Comparison of ENCODE assay signal across 16 cellular contexts in genomic region chr14:103504991-103505565, GRCh38. TPM values are rescaled to one million over a fixed set of nuclear protein-coding genes. Genes with fewer than 3 reads are reported as not detected.
A peak's percentile ranks its signal among the peaks of the same experiment; 100 is the strongest.
DNase-seq lines count a peak whose midpoint lies in the region; ATAC-seq, FAIRE-seq and TF ChIP-seq lines count a peak whose summit lies in the region.
"Had no signal": no experiment of that assay in that cellular context is flagged by ENCODE, and none has a peak within 500 bp of the region (broad histone marks: within the 10 kb centered on the region; RNA-seq: fewer than 3 reads in every experiment).

No MANE protein-coding gene starts in this region.

- no peaks in the 10 kb centered on the region for H3K9me3 ChIP-seq in A549
- no peaks in the 10 kb centered on the region for H3K9me3 ChIP-seq in neuronal stem cell (replicated peaks in 1 of 2; ENCODE audit: control insufficient read depth in 2 of 2, insufficient read depth in 1 of 2, low read depth in 1 of 2, low read length in 2 of 2)
- H3K9me3 ChIP-seq: BLaER1 treated with 17β-estradiol and CSF1 and Interleukin-3, amounts not matched to agents 10 nM and 100 nM; colonic mucosa; neutrophil had no signal

- no peak for TF ChIP-seq EP300 in A549 (IDR thresholded peaks at IDR 0.05)

- no peak overlapping the region for H2BK120ac ChIP-seq in neuronal stem cell (ENCODE audit: low read depth, low read length)

- H4K91ac ChIP-seq in neuronal stem cell (ENCODE audit: low read depth, low read length, poor library complexity) = no peak overlapping the region

- no peak overlapping the region for H3K4ac ChIP-seq in neuronal stem cell (ENCODE audit: low read length)

- H3K4me3 ChIP-seq in A549 (no peak overlapping the region), neuronal stem cell (ENCODE audit: low read length in 2 of 2) (no peak overlapping the region)
- H3K4me3 ChIP-seq: BLaER1 treated with 17β-estradiol and CSF1 and Interleukin-3, amounts not matched to agents 10 nM and 100 nM; colonic mucosa had no signal

- no peak for TF ChIP-seq RAD21 in A549 (conservative IDR thresholded peaks at IDR 0.05 in 1 of 2, IDR thresholded peaks at IDR 0.05 in 1 of 2)

- DNase-seq in A549 (ENCODE audit: low read depth in 1 of 2, low spot score in 1 of 2) (peak in 1 of 2 experiments; percentile 21), GM13976 (ENCODE audit: low spot score) (peak; percentile 17), left lobe of liver (ENCODE audit: low spot score) (peak; percentile 34), COR-L47 (lab: John Stamatoyannopoulos, UW) (no peak), substantia nigra (lab: John Stamatoyannopoulos, UW) (no peak), neuronal stem cell (ENCODE audit: low spot score) (no peak)
- DNase-seq: activated effector memory CD4-positive, alpha-beta T cell treated with anti-CD3 and anti-CD28 coated beads, Interleukin-2, amount 50 U/mL, for 16 hours; colonic mucosa; foreskin melanocyte; NCI-H1436; NCI-H774 had no signal

- no peak for FAIRE-seq in A549 (lab: Jason Lieb, UNC)

- H3K27ac ChIP-seq in A549 (no peak overlapping the region), substantia nigra (ENCODE audit: low read depth, low read length, poor library complexity, severe bottlenecking) (no peak overlapping the region), neuronal stem cell (replicated peaks; ENCODE audit: low read length) (no peak overlapping the region)
- H3K27ac ChIP-seq: BLaER1 treated with 17β-estradiol and CSF1 and Interleukin-3, amounts not matched to agents 10 nM and 100 nM; colonic mucosa; neutrophil had no signal

- peaks cover 27% of the 10 kb centered on the region for H3K4me1 Mint-ChIP-seq in brain

- H2AK5ac ChIP-seq in neuronal stem cell (ENCODE audit: low read depth, low read length) = no peak overlapping the region

- TF ChIP-seq CTCF in A549 (IDR thresholded peaks at IDR 0.05) (no peak), GM13976 (IDR thresholded peaks at IDR 0.05; ENCODE audit: borderline replicate concordance, control extremely low read depth, extremely low read depth, insufficient read depth, missing control alignments) (no peak), brain (conservative IDR thresholded peaks at IDR 0.05) (no peak)

- no peaks in the 10 kb centered on the region for H3K27me3 Mint-ChIP-seq in brain

- H2BK5ac ChIP-seq in neuronal stem cell (ENCODE audit: low read length) = no peak overlapping the region

- H3K4me3 Mint-ChIP-seq in brain = no peak overlapping the region

- peaks cover 0 to 2% (median 0%) of the 10 kb centered on the region in 3 experiments for H3K27me3 ChIP-seq in neuronal stem cell (ENCODE audit: control insufficient read depth in 3 of 3, insufficient read depth in 3 of 3, low read depth in 1 of 3, low read length in 3 of 3)
- H3K27me3 ChIP-seq: BLaER1 treated with 17β-estradiol and CSF1 and Interleukin-3, amounts not matched to agents 10 nM and 100 nM; colonic mucosa; neutrophil had no signal

- H3K4me1 ChIP-seq in A549 = no peaks in the 10 kb centered on the region
- H3K4me1 ChIP-seq in neuronal stem cell (ENCODE audit: control insufficient read depth in 2 of 2, insufficient read depth in 1 of 2, low read depth in 1 of 2, low read length in 2 of 2) = peaks cover 0 to 2% of the 10 kb centered on the region in 2 donors
- H3K4me1 ChIP-seq: colonic mucosa had no signal

- WGBS in A549 (ENCODE audit: missing lambda C conversion rate) = 78% methylated on average over 8 of the region's 8 CpGs
- no CpG with 5 or more reads among the region's 8 CpGs for WGBS in neuronal stem cell (ENCODE audit: extremely low coverage in 2 of 2, insufficient read length in 2 of 2, insufficient replicate concordance in 1 of 2), 2 donors

- H3K36me3 ChIP-seq in neuronal stem cell (replicated peaks in 1 of 2; ENCODE audit: control insufficient read depth in 2 of 2, insufficient read depth in 2 of 2, low read length in 2 of 2) = peaks cover 42 to 91% of the 10 kb centered on the region in 2 donors

- H3K4me2 ChIP-seq in A549 (no peak overlapping the region), neuronal stem cell (ENCODE audit: insufficient read depth, low read length, poor library complexity, severe bottlenecking) (no peak overlapping the region)
- H3K4me2 ChIP-seq: BLaER1 treated with 17β-estradiol and CSF1 and Interleukin-3, amounts not matched to agents 10 nM and 100 nM had no signal

- POLR2A ChIA-PET in A549 (lab: Yijun Ruan, JAX) = interaction anchor here (0.5 kb wide), 1 partner anchor 429 kb away, joined by 3 read pairs; no protein-coding TSS in a partner anchor

- H3K9ac ChIP-seq in neuronal stem cell (ENCODE audit: low read depth, low read length, poor library complexity) = no peak overlapping the region

- no peak overlapping the region for H4K8ac ChIP-seq in neuronal stem cell (ENCODE audit: low read depth, low read length)

- no peak overlapping the region for H3K23ac ChIP-seq in neuronal stem cell (ENCODE audit: low read depth, low read length, poor library complexity)

- H3K79me1 ChIP-seq in neuronal stem cell (ENCODE audit: low read depth, low read length) = peaks cover 5% of the 10 kb centered on the region

- peak; percentile 70 to 77; a peak in 5 of 6 replicates for ATAC-seq in A549
- no peak for ATAC-seq in left lobe of liver
- ATAC-seq in GM19463 (IDR thresholded peaks at IDR 0.05; ENCODE audit: unreplicated experiment) = no peak
- ATAC-seq: activated CD4-positive, CD25-positive, alpha-beta regulatory T cell treated with anti-CD3 and anti-CD28 coated beads, Interleukin-2, amount 50 U/mL, for 24 hours had no signal

- no peak overlapping the region for H2AFZ ChIP-seq in neuronal stem cell (ENCODE audit: low read length)

- no peak overlapping the region for H3K18ac ChIP-seq in neuronal stem cell (ENCODE audit: low read length)

- peaks cover 62% of the 10 kb centered on the region for H3K36me3 Mint-ChIP-seq in brain

- CTCF ChIA-PET in A549 (lab: Yijun Ruan, JAX) = interaction anchor here (1.1 to 10.5 kb wide), 4 partner anchors 11 to 42 kb away, joined by 3 to 97 read pairs (median 14); partner anchors contain the start of gene CKB

- no peaks in the 10 kb centered on the region for H3K9me3 Mint-ChIP-seq in brain

- no peak overlapping the region for H2BK12ac ChIP-seq in neuronal stem cell (ENCODE audit: low read length)

- in situ Hi-C loops in GM13976 (cut with MboI; ENCODE audit: low sequenced_read_pairs, unreplicated experiment) = no loop called here

- no peak overlapping the region for H3K14ac ChIP-seq in neuronal stem cell (ENCODE audit: low read length)

- no peak overlapping the region for H2BK15ac ChIP-seq in neuronal stem cell (ENCODE audit: low read length)

- H3K27ac Mint-ChIP-seq in brain = peak overlapping the region in 3 of 5 experiments; percentile 21 to 52 (median 37)

- no peak for TF ChIP-seq POLR2A in A549 (IDR thresholded peaks at IDR 0.05; ENCODE audit: low read length)

TF ChIP-seq in A549, 52 proteins besides CTCF, POLR2A, EP300 and RAD21 (continues in another document):
- no peak for TF ChIP-seq CBX2 (IDR thresholded peaks at IDR 0.05; ENCODE audit: borderline replicate concordance, low read depth)
- TF ChIP-seq KDM5A (IDR thresholded peaks at IDR 0.05) = no peak
- TF ChIP-seq ZFP36 (IDR thresholded peaks at IDR 0.05; ENCODE audit: borderline replicate concordance, partially characterized antibody) = no peak
- no peak for TF ChIP-seq TP53 (CRISPR knock-in tag; IDR thresholded peaks at IDR 0.05)
- no peak for TF ChIP-seq HOXA7 (CRISPR knock-in tag; IDR thresholded peaks at IDR 0.05)
- TF ChIP-seq HES2 (IDR thresholded peaks at IDR 0.05) = no peak
- no peak for TF ChIP-seq JUN (IDR thresholded peaks at IDR 0.05)

RNA-seq across cellular contexts. Expression of gene CKB, which starts 17.6 kb away (rescaled TPM):
- 39.4 and 52.3 TPM in 2 replicates for polyA plus RNA-seq in A549 (2011; rRNA removed)
- 209 and 212 TPM in 2 replicates for polyA plus RNA-seq in A549 (2012; cell fraction: cytosol; rRNA removed)
- 253 and 407 TPM in 2 replicates for polyA plus RNA-seq in A549 (2012; cell fraction: nucleus; rRNA removed)
- 63.6 to 79.8 TPM (median 72.0 TPM) in 3 replicates for polyA plus RNA-seq in A549 (2017; fragmentation: RNase III; extraction: RNeasy Plus Mini Kit Qiagen cat#74134 plus additional on column Dnase treatment)
- 13.0 and 19.4 TPM in 2 replicates for polyA minus RNA-seq in A549 (2011; rRNA and poly(A)+ RNA removed)
- 2,462 TPM for polyA plus RNA-seq in brain (ENCODE audit: insufficient read depth, low read depth, low replicate concordance)
- total RNA-seq in left lobe of liver = 10.2 TPM
- 418 TPM for polyA plus RNA-seq in neuronal stem cell (2013, experiment 1 of 2)
- polyA plus RNA-seq in neuronal stem cell (2013, experiment 2 of 2) = 412 TPM

RNA-seq across cellular contexts. Expression of gene TRMT61A, which starts 23.9 kb away (rescaled TPM):
- polyA plus RNA-seq in A549 (2011; rRNA removed) (8.3 TPM in 2 replicates), A549 (2017; fragmentation: RNase III; extraction: RNeasy Plus Mini Kit Qiagen cat#74134 plus additional on column Dnase treatment) (19.3 to 20.5 TPM (median 19.4 TPM) in 3 replicates), brain (ENCODE audit: insufficient read depth, low read depth, low replicate concordance) (17.1 TPM)
- polyA plus RNA-seq in A549 (2012; cell fraction: cytosol; rRNA removed) = 27.2 and 40.2 TPM in 2 replicates
- polyA plus RNA-seq in A549 (2012; cell fraction: nucleus; rRNA removed) = 56.6 and 72.3 TPM in 2 replicates
- 7.1 and 8.4 TPM in 2 replicates for polyA minus RNA-seq in A549 (2011; rRNA and poly(A)+ RNA removed)
- 6.0 TPM for total RNA-seq in left lobe of liver
- 2.1 TPM for polyA plus RNA-seq in neuronal stem cell (2013, experiment 1 of 2)
- 2.2 TPM for polyA plus RNA-seq in neuronal stem cell (2013, experiment 2 of 2)

RNA-seq across cellular contexts. Expression of gene BAG5, which starts 57.4 kb away (rescaled TPM):
- polyA plus RNA-seq in A549 (2011; rRNA removed) (20.4 and 20.8 TPM in 2 replicates), A549 (2017; fragmentation: RNase III; extraction: RNeasy Plus Mini Kit Qiagen cat#74134 plus additional on column Dnase treatment) (23.8 to 25.4 TPM (median 24.8 TPM) in 3 replicates), brain (ENCODE audit: insufficient read depth, low read depth, low replicate concordance) (19.6 TPM)
- polyA plus RNA-seq in A549 (2012; cell fraction: cytosol; rRNA removed) = 4.7 and 5.6 TPM in 2 replicates
- 2.6 and 4.8 TPM in 2 replicates for polyA plus RNA-seq in A549 (2012; cell fraction: nucleus; rRNA removed)
- polyA minus RNA-seq in A549 (2011; rRNA and poly(A)+ RNA removed) = 16.9 and 19.1 TPM in 2 replicates
- total RNA-seq in left lobe of liver = 7.5 TPM
- 11.7 TPM for polyA plus RNA-seq in neuronal stem cell (2013, experiment 1 of 2)
- 11.8 TPM for polyA plus RNA-seq in neuronal stem cell (2013, experiment 2 of 2)

RNA-seq across cellular contexts. Expression of gene COA8, which starts 57.7 kb away (rescaled TPM):
- polyA plus RNA-seq in A549 (2011; rRNA removed) (23.2 and 29.8 TPM in 2 replicates), A549 (2017; fragmentation: RNase III; extraction: RNeasy Plus Mini Kit Qiagen cat#74134 plus additional on column Dnase treatment) (32.1 to 38.2 TPM (median 34.9 TPM) in 3 replicates), brain (ENCODE audit: insufficient read depth, low read depth, low replicate concordance) (83.6 TPM)
- polyA plus RNA-seq in A549 (2012; cell fraction: cytosol; rRNA removed) = 11.0 and 14.3 TPM in 2 replicates
- 5.5 and 5.6 TPM in 2 replicates for polyA plus RNA-seq in A549 (2012; cell fraction: nucleus; rRNA removed)
- 3.6 and 4.1 TPM in 2 replicates for polyA minus RNA-seq in A549 (2011; rRNA and poly(A)+ RNA removed)
- total RNA-seq in left lobe of liver = 17.1 TPM
- polyA plus RNA-seq in neuronal stem cell (2013, experiment 1 of 2) = 45.8 TPM
- 47.5 TPM for polyA plus RNA-seq in neuronal stem cell (2013, experiment 2 of 2)

Comparison
In these comparisons a context has a peak if more than half of its experiments do, and no peak if none do; other contexts are left out.
1. ATAC-seq: peak in A549 (2 of 2); none in left lobe of liver (single experiment) and GM19463 (single experiment).
2. DNase-seq: peak in GM13976 (single experiment) and left lobe of liver (single experiment); none in COR-L47 (single experiment), substantia nigra (0 of 49) and neuronal stem cell (single experiment).